ENCODE assay signal across 1 cellular context in genomic region chr17:82092995-82093751, GRCh38.
TF ChIP-seq lines count a peak whose summit lies in the region.

No MANE protein-coding gene starts in this region.

TF ChIP-seq in K562, 482 proteins besides CTCF, POLR2A, EP300 and RAD21 (continued from another document and continues in another):
- TF ChIP-seq ZBTB40 (IDR thresholded peaks at IDR 0.05) = no peak
- no peak for TF ChIP-seq ZBTB40 (CRISPR knock-in tag; IDR thresholded peaks at IDR 0.05)
- TF ChIP-seq CHD1 (IDR thresholded peaks at IDR 0.05; ENCODE audit: low read length) = no peak
- no peak for TF ChIP-seq CBX8 (IDR thresholded peaks at IDR 0.05; ENCODE audit: borderline replicate concordance, extremely low read depth, low read depth, low read length, poor library complexity, severe bottlenecking)
- TF ChIP-seq DMBX1 (CRISPR knock-in tag; IDR thresholded peaks at IDR 0.05; ENCODE audit: borderline replicate concordance) = no peak
- no peak for TF ChIP-seq MYBL2 (IDR thresholded peaks at IDR 0.05; ENCODE audit: low read depth)
- no peak for TF ChIP-seq MYBL2 (CRISPR knock-in tag; IDR thresholded peaks at IDR 0.05; ENCODE audit: borderline replicate concordance)
- no peak for TF ChIP-seq ID3 (CRISPR knock-in tag; IDR thresholded peaks at IDR 0.05)
- TF ChIP-seq ID3 (tag; IDR thresholded peaks at IDR 0.05) = no peak
- TF ChIP-seq ZNF121 (CRISPR knock-in tag; conservative IDR thresholded peaks at IDR 0.05) = no peak
- TF ChIP-seq ZNF143 (CRISPR knock-in tag; IDR thresholded peaks at IDR 0.05) = no peak
- peak; percentile 37; the same call in 1 of the 2 replicates for TF ChIP-seq ZBED1 (IDR thresholded peaks at IDR 0.05)
- TF ChIP-seq BDP1 (IDR thresholded peaks at IDR 0.05; ENCODE audit: insufficient read depth, insufficient read length) = no peak
- no peak for TF ChIP-seq KDM2B (CRISPR knock-in tag; IDR thresholded peaks at IDR 0.05)
- no peak for TF ChIP-seq AFF1 (IDR thresholded peaks at IDR 0.05; ENCODE audit: low read depth in 1 of 2, partially characterized antibody in 2 of 2)
- no peak for TF ChIP-seq RHOXF2B (CRISPR knock-in tag; conservative IDR thresholded peaks at IDR 0.05)
- peak; percentile 25; the same call in 1 of the 2 replicates for TF ChIP-seq POLR2AphosphoS5 (IDR thresholded peaks at IDR 0.05; ENCODE audit: control insufficient read depth, insufficient read depth, low read depth, low read length)
- no peak for TF ChIP-seq CUX1 (CRISPR knock-in tag; IDR thresholded peaks at IDR 0.05)
- no peak for TF ChIP-seq ARID3B (CRISPR knock-in tag; IDR thresholded peaks at IDR 0.05; ENCODE audit: borderline replicate concordance)
- no peak for TF ChIP-seq FOXJ2 (tag; IDR thresholded peaks at IDR 0.05)
- TF ChIP-seq KLF13 (tag; IDR thresholded peaks at IDR 0.05; ENCODE audit: borderline replicate concordance, low read depth) = no peak
- TF ChIP-seq RERE (CRISPR knock-in tag; IDR thresholded peaks at IDR 0.05; ENCODE audit: borderline replicate concordance) = no peak
- peak; percentile 53; the same call in 1 of the 2 replicates for TF ChIP-seq POLR2G (IDR thresholded peaks at IDR 0.05; ENCODE audit: low read depth, low read length)
